In the genomic region with DNA sequence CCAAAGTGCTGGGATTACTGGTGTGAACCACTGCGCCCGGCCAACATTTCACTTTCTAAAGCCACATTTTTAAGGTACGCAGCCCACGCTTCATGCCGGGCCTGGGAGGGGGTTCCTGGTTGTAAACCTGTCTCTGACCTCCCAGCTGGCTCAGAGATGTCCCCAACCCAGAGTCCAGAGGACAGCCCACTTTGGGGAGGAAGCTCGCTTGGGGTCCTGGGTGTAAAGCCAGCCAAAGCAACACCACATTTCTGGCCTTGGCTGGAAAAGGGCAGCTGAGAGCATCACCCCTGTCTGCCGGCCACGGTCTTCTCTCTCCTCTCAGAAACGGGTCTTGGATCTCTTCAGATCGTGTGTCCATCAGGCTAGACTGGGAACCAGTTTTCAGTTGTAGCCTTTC, we compare ENCODE assay signal across 1 cellular context.
TF ChIP-seq lines count a peak whose summit lies in the region.

No MANE protein-coding gene starts in this region.

TF ChIP-seq in SK-N-SH treated with all-trans-retinoic acid at 6 μM for 48 hours, 23 proteins besides CTCF, POLR2A, EP300 and RAD21 (continued from another document):
- TF ChIP-seq, protein P1, sequence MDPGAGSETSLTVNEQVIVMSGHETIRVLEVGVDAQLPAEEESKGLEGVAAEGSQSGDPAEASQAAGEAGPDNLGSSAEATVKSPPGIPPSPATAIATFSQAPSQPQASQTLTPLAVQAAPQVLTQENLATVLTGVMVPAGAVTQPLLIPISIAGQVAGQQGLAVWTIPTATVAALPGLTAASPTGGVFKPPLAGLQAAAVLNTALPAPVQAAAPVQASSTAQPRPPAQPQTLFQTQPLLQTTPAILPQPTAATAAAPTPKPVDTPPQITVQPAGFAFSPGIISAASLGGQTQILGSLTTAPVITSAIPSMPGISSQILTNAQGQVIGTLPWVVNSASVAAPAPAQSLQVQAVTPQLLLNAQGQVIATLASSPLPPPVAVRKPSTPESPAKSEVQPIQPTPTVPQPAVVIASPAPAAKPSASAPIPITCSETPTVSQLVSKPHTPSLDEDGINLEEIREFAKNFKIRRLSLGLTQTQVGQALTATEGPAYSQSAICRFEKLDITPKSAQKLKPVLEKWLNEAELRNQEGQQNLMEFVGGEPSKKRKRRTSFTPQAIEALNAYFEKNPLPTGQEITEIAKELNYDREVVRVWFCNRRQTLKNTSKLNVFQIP (CRISPR knock-in tag; IDR thresholded peaks at IDR 0.05; ENCODE audit: borderline replicate concordance, low read depth): no peak
- no peak for TF ChIP-seq TCF4 (CRISPR knock-in tag; IDR thresholded peaks at IDR 0.05; ENCODE audit: borderline replicate concordance)
- no peak for TF ChIP-seq ZFP3 (CRISPR knock-in tag; IDR thresholded peaks at IDR 0.05)
- no peak for TF ChIP-seq TOX (CRISPR knock-in tag; IDR thresholded peaks at IDR 0.05; ENCODE audit: borderline replicate concordance)
- no peak for TF ChIP-seq SNAI2 (CRISPR knock-in tag; IDR thresholded peaks at IDR 0.05)
- no peak for TF ChIP-seq ZNF70 (CRISPR knock-in tag; IDR thresholded peaks at IDR 0.05)
- TF ChIP-seq ARNTL (CRISPR knock-in tag; IDR thresholded peaks at IDR 0.05; ENCODE audit: borderline replicate concordance, low read depth): no peak
- TF ChIP-seq ISL1 (CRISPR knock-in tag; IDR thresholded peaks at IDR 0.05): no peak
- TF ChIP-seq ZNF8 (CRISPR knock-in tag; IDR thresholded peaks at IDR 0.05): no peak
- TF ChIP-seq ESRRG (CRISPR knock-in tag; IDR thresholded peaks at IDR 0.05): no peak
- TF ChIP-seq ZFP30 (CRISPR knock-in tag; IDR thresholded peaks at IDR 0.05): no peak
TF ChIP-seq in SK-N-SH treated with all-trans-retinoic acid at 6 μM for 48 hours: peak in this region for 0.
